In the genomic region with DNA sequence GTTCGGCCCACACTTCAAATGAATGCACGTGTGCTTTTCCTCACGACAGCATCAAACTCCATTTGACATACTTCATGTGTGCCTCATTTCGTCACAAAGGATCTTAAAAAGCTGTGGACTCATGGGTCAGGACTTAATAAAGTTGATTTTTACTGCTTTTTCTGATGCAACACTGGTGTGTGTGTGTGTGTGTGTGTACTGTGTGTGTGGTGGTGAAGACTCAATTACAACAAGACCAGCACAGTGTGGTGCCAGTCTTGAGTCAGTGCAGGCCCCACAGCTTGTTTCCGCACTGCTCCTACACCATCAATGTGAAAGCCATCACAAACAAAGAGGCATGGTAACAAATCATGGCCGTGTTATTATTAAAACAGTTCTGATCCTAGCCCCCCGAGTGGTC, we compare ENCODE assay signal across 14 cellular contexts. TPM values are rescaled to one million over a fixed set of nuclear protein-coding genes. Genes with fewer than 3 reads are reported as not detected.
"Had no signal": no experiment of that assay in that cellular context is flagged by ENCODE, and none has a peak within 500 bp of the region (broad histone marks: within the 10 kb centered on the region; RNA-seq: fewer than 3 reads in every experiment).

No MANE protein-coding gene starts in this region.

- H3K27me3 Mint-ChIP-seq: activated CD4-positive, alpha-beta T cell treated with anti-CD3 and anti-CD28 coated beads, Interleukin-2, amount 10 ng/mL, durations not matched to agents 24 days and 14 days; activated naive CD8-positive, alpha-beta T cell treated with anti-CD3 and anti-CD28 coated beads, Interleukin-2, amount 10 ng/mL, durations not matched to agents 7 days and 5 days had no signal

- DNase-seq: activated CD4-positive, alpha-beta T cell treated with anti-CD3 and anti-CD28 coated beads, Interleukin-2, amount 10 ng/mL, durations not matched to agents 24 days and 14 days; activated CD8-positive, alpha-beta memory T cell treated with anti-CD3 and anti-CD28 coated beads, Interleukin-2, amount 50 U/mL, for 48 hours; activated naive CD4-positive, alpha-beta T cell; activated naive CD8-positive, alpha-beta T cell treated with anti-CD3 and anti-CD28 coated beads, Interleukin-2, amount 10 ng/mL, durations not matched to agents 7 days and 5 days; colonic mucosa; immature natural killer cell; mesenchymal stem cell; ovary; stimulated activated CD4-positive, alpha-beta T cell treated with anti-CD3 and anti-CD28 coated beads, Interleukin-1b, Interleukin-23, amount 100 ng/mL, for 48 hours; stomach had no signal

- H3K27ac ChIP-seq: colonic mucosa, ovary, stomach had no signal

- H3K9me3 ChIP-seq: colonic mucosa, ovary, stomach had no signal

- H3K4me3 Mint-ChIP-seq: activated CD4-positive, alpha-beta T cell treated with anti-CD3 and anti-CD28 coated beads, Interleukin-2, amount 10 ng/mL, durations not matched to agents 24 days and 14 days; activated naive CD8-positive, alpha-beta T cell treated with anti-CD3 and anti-CD28 coated beads, Interleukin-2, amount 10 ng/mL, durations not matched to agents 7 days and 5 days; activated T-helper 1 cell treated with anti-CD3 and anti-CD28 coated beads, Interleukin-12 subunit alpha, Interleukin-12 subunit beta, Interleukin-2, Interleukin-4 antibody, amounts not matched to agents 30 ng/mL and 10 ng/mL and 1 ng/mL, durations not matched to agents 14 hours and 24 hours and 36 hours; immature natural killer cell; nephron had no signal

- H3K27me3 ChIP-seq: colonic mucosa, ovary, stomach had no signal

- H3K4me3 ChIP-seq: colonic mucosa, ovary, stomach had no signal

- H3K27ac Mint-ChIP-seq: activated CD4-positive, alpha-beta T cell treated with anti-CD3 and anti-CD28 coated beads, Interleukin-2, amount 10 ng/mL, durations not matched to agents 24 days and 14 days; activated naive CD8-positive, alpha-beta T cell treated with anti-CD3 and anti-CD28 coated beads, Interleukin-2, amount 10 ng/mL, durations not matched to agents 7 days and 5 days; activated T-helper 1 cell treated with anti-CD3 and anti-CD28 coated beads, Interleukin-12 subunit alpha, Interleukin-12 subunit beta, Interleukin-2, Interleukin-4 antibody, amounts not matched to agents 30 ng/mL and 10 ng/mL and 1 ng/mL, durations not matched to agents 14 hours and 24 hours and 36 hours; nephron had no signal

- H3K9me3 Mint-ChIP-seq: activated CD4-positive, alpha-beta T cell treated with anti-CD3 and anti-CD28 coated beads, Interleukin-2, amount 10 ng/mL, durations not matched to agents 24 days and 14 days; activated naive CD8-positive, alpha-beta T cell treated with anti-CD3 and anti-CD28 coated beads, Interleukin-2, amount 10 ng/mL, durations not matched to agents 7 days and 5 days; activated T-helper 1 cell treated with anti-CD3 and anti-CD28 coated beads, Interleukin-12 subunit alpha, Interleukin-12 subunit beta, Interleukin-2, Interleukin-4 antibody, amounts not matched to agents 30 ng/mL and 10 ng/mL and 1 ng/mL, durations not matched to agents 14 hours and 24 hours and 36 hours; immature natural killer cell; nephron had no signal

- H3K4me1 ChIP-seq: colonic mucosa had no signal

- H3K36me3 ChIP-seq: colonic mucosa, ovary had no signal

- H3K36me3 Mint-ChIP-seq: immature natural killer cell had no signal

RNA-seq across cellular contexts. Expression of a gene that starts 35.2 kb away (rescaled TPM):
- total RNA-seq: activated CD4-positive, alpha-beta T cell treated with anti-CD3 and anti-CD28 coated beads, Interleukin-2, amount 10 ng/mL, durations not matched to agents 24 days and 14 days; activated T-helper 1 cell treated with anti-CD3 and anti-CD28 coated beads, Interleukin-12 subunit alpha, Interleukin-12 subunit beta, Interleukin-2, Interleukin-4 antibody, amounts not matched to agents 30 ng/mL and 10 ng/mL and 1 ng/mL, durations not matched to agents 14 hours and 24 hours and 36 hours; bronchial epithelial cell; ureter had no signal
